In the genomic region with DNA sequence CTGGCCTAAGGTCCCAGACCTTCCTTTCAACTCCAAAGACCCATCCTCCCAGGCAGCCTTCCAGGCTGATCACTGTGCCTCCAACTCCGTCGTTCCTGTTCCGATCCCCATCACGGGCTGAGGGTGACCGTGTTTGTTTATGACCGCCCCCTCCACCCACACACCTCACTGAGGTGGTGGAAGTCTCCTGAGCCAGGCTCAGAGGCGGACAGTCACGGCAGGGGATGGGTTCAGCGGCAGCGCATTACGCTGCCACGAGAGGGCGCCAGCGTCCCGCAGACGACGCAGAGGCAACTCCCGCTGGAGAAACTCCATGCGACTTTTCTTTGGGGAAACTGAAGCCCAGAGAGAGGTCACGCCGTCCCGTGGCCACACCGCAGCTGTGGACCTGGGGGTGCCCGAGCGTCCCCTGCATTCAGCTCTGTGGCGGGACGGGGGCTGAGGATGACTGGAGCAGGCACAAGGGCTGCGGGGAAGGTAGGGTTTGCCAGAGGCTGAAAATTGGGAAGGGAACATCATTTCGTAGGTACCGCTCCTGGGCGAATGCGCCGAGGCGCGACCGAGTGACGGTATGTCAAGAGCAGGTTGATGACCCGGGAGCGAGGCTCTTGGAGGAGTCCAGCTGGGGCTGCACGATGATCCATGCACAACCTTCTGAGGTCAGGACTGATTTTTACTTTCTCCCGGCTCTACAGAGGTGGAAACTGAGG, we compare ENCODE assay signal across 8 cellular contexts. TPM values are rescaled to one million over a fixed set of nuclear protein-coding genes. Genes with fewer than 3 reads are reported as not detected.
DNase-seq lines count a peak whose midpoint lies in the region; ATAC-seq and TF ChIP-seq lines count a peak whose summit lies in the region.

No MANE protein-coding gene starts in this region.

- H3K27me3 Mint-ChIP-seq in chondrocyte (ENCODE audit: low read depth), result no peaks in the 10 kb centered on the region

- peak overlapping the region; percentile 99 for H3K27ac Mint-ChIP-seq in chondrocyte (ENCODE audit: unreplicated experiment)

- peak overlapping the region; percentile 94 for H3K4me3 Mint-ChIP-seq in chondrocyte (ENCODE audit: unreplicated experiment)

- DNase-seq in ELR (ENCODE audit: low read depth) (peak; percentile 83), NCI-H2171 (lab: John Stamatoyannopoulos, UW) (peak; percentile 18), chondrocyte (ENCODE audit: low spot score) (no peak), kidney tubule cell (ENCODE audit: low spot score) (peak; percentile 84)
- peak; percentile 76 for DNase-seq in activated CD4-positive, alpha-beta T cell treated with anti-CD3 and anti-CD28 coated beads for 1 hour
- peak; percentile 63 to 65 for DNase-seq in stimulated activated CD4-positive, alpha-beta T cell treated with anti-CD3 and anti-CD28 coated beads, Interleukin-1b, Interleukin-23, amount 100 ng/mL, for 1 hour (ENCODE audit: low read depth in 2 of 2)

- H3K4me1 Mint-ChIP-seq in chondrocyte (ENCODE audit: low read depth), result peaks cover 17% of the 10 kb centered on the region

- peak; percentile 99 for TF ChIP-seq CTCF in chondrocyte (IDR thresholded peaks at IDR 0.05)

- peaks cover 4% of the 10 kb centered on the region for H3K36me3 Mint-ChIP-seq in chondrocyte (ENCODE audit: low read depth)

- ATAC-seq in HG02571 (IDR thresholded peaks at IDR 0.05; ENCODE audit: unreplicated experiment), result peak; percentile 41
- no peak for ATAC-seq in HG02610 (IDR thresholded peaks at IDR 0.05; ENCODE audit: unreplicated experiment)

- H3K9me3 Mint-ChIP-seq in chondrocyte (ENCODE audit: low read depth), result no peaks in the 10 kb centered on the region

RNA-seq across cellular contexts. Expression of a gene that starts 0.9 kb away (rescaled TPM):
- total RNA-seq in chondrocyte, result 12.2 to 19.8 TPM (median 17.8 TPM) in 3 replicates

RNA-seq across cellular contexts. Expression of a gene that starts 40.1 kb away (rescaled TPM):
- 0.31 TPM in 1 of 3 replicates, not detected in the others for total RNA-seq in chondrocyte
